Comparison of ENCODE assay signal across 19 cellular contexts in the genomic region with DNA sequence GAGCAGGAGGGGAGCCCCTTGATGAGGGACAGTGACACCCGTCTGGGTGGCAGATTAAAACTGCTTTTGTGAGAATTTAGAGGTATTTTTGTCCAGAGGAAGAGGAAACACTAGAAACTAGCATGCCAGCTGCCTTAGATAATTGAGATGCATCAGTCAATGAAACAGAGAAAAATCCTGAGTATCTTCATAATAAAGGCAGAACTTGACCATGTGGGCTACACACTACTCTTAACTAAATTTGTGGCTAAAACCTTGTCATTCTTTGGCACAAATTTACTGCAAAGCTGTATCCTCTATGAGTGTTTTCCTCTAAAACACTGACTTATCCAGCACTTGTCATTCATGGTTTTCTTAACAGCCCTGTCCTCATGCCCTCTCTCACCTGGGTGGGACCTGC.
DNase-seq lines count a peak whose midpoint lies in the region; ATAC-seq and TF ChIP-seq lines count a peak whose summit lies in the region.
"Had no signal": no experiment of that assay in that cellular context is flagged by ENCODE, and none has a peak within 500 bp of the region (broad histone marks: within the 10 kb centered on the region; RNA-seq: fewer than 3 reads in every experiment).

No MANE protein-coding gene starts in this region.

- DNase-seq in left ventricle myocardium inferior (no peak), Right ventricle myocardium inferior (ENCODE audit: missing footprints) (no peak), body of pancreas (no peak), vagina (ENCODE audit: extremely low spot score in 2 of 2) (no peak), NCI-H774 (lab: John Stamatoyannopoulos, UW) (no peak), anterior cingulate cortex (lab: John Stamatoyannopoulos, UW) (no peak), NCI-H2196 (lab: John Stamatoyannopoulos, UW; ENCODE audit: unreplicated experiment) (no peak)
- DNase-seq: colonic mucosa, H9, NCI-H1417 treated with DMSO at 0.1 percent for 48 hours, NCI-H524, WERI-Rb-1 had no signal

- no peak overlapping the region for H3K4me3 Mint-ChIP-seq in nephron
- H3K4me3 Mint-ChIP-seq: activated naive CD8-positive, alpha-beta T cell; activated T-helper 17 cell treated with anti-CD3 and anti-CD28 coated beads, Interleukin-2, amount 50 U/mL, for 72 hours; H9; T-helper 2 cell treated with Interferon-gamma antibody and Interleukin-4, amounts not matched to agents 5 μg/mL and 100 μg/mL, for 36 hours had no signal

- intact Hi-C loops in left ventricle myocardium inferior (cut with micrococcal nuclease) (loop anchor here (5.0 kb wide), 1 partner anchor 309 kb away; no protein-coding TSS in a partner anchor), Right ventricle myocardium inferior (cut with DNase I) (loop anchor here (1.0 to 5.0 kb wide), 4 partner anchors 60 to 310 kb away; no protein-coding TSS in a partner anchor), body of pancreas (cut with DNase I) (no loop called here), vagina (cut with DNase I) (loop anchor here (2.0 kb wide), 1 partner anchor 310 kb away; no protein-coding TSS in a partner anchor)

- H3K36me3 Mint-ChIP-seq in nephron (ENCODE audit: low read depth) = peaks cover 23% of the 10 kb centered on the region
- H3K36me3 Mint-ChIP-seq: activated naive CD8-positive, alpha-beta T cell had no signal

- H3K27ac ChIP-seq in left ventricle myocardium inferior (replicated peaks) (peak overlapping the region; percentile 87), body of pancreas (peak overlapping the region; percentile 18 to 77 (median 66)), vagina (peak overlapping the region; percentile 25)
- H3K27ac ChIP-seq: colonic mucosa, neutrophil, SK-N-MC, upper lobe of left lung, WERI-Rb-1 had no signal

- H3K4me1 ChIP-seq in left ventricle myocardium inferior (peaks cover 47% of the 10 kb centered on the region), body of pancreas (peaks cover 22% of the 10 kb centered on the region), vagina (peaks cover 28% of the 10 kb centered on the region)
- H3K4me1 ChIP-seq: colonic mucosa had no signal

- H3K9me3 Mint-ChIP-seq in nephron = no peaks in the 10 kb centered on the region
- H3K9me3 Mint-ChIP-seq: activated T-helper 17 cell treated with anti-CD3 and anti-CD28 coated beads, Interleukin-2, amount 50 U/mL, for 72 hours; H9; T-helper 2 cell treated with Interferon-gamma antibody and Interleukin-4, amounts not matched to agents 5 μg/mL and 100 μg/mL, for 36 hours had no signal

- TF ChIP-seq POLR2A in body of pancreas (IDR thresholded peaks at IDR 0.05) = no peak
- no peak for TF ChIP-seq POLR2A in vagina (IDR thresholded peaks at IDR 0.05)

- H3K27me3 ChIP-seq in left ventricle myocardium inferior (ENCODE audit: low read depth) (no peaks in the 10 kb centered on the region), body of pancreas (no peaks in the 10 kb centered on the region), vagina (no peaks in the 10 kb centered on the region)
- H3K27me3 ChIP-seq: colonic mucosa, upper lobe of left lung had no signal

- H3K9me3 ChIP-seq in left ventricle myocardium inferior (replicated peaks) (no peaks in the 10 kb centered on the region), body of pancreas (no peaks in the 10 kb centered on the region), vagina (no peaks in the 10 kb centered on the region)
- H3K9me3 ChIP-seq: colonic mucosa, neutrophil, upper lobe of left lung had no signal

- peaks cover 48% of the 10 kb centered on the region for H3K4me1 Mint-ChIP-seq in nephron
- H3K4me1 Mint-ChIP-seq: activated T-helper 17 cell treated with anti-CD3 and anti-CD28 coated beads, Interleukin-2, amount 50 U/mL, for 72 hours had no signal

- no peak overlapping the region for H3K4me3 ChIP-seq in left ventricle myocardium inferior
- no peak overlapping the region for H3K4me3 ChIP-seq in body of pancreas
- H3K4me3 ChIP-seq in vagina = no peak overlapping the region
- H3K4me3 ChIP-seq: colonic mucosa, SK-N-MC, upper lobe of left lung had no signal

- WGBS in body of pancreas, 2 donors = 65 to 68% methylated on average over 1 of the region's 1 CpG

- H3K27me3 Mint-ChIP-seq in nephron (ENCODE audit: low read depth) = no peaks in the 10 kb centered on the region
- H3K27me3 Mint-ChIP-seq: activated naive CD8-positive, alpha-beta T cell had no signal

- H3K27ac Mint-ChIP-seq in nephron = peak overlapping the region; percentile 59 to 80 (median 71)
- H3K27ac Mint-ChIP-seq: activated naive CD8-positive, alpha-beta T cell; activated T-helper 17 cell treated with anti-CD3 and anti-CD28 coated beads, Interleukin-2, amount 50 U/mL, for 72 hours; T-helper 2 cell treated with Interferon-gamma antibody and Interleukin-4, amounts not matched to agents 5 μg/mL and 100 μg/mL, for 36 hours had no signal

- H3K36me3 ChIP-seq in left ventricle myocardium inferior = peaks cover 8% of the 10 kb centered on the region
- no peaks in the 10 kb centered on the region for H3K36me3 ChIP-seq in body of pancreas (replicated peaks in 1 of 2; ENCODE audit: insufficient read depth in 1 of 2, low read depth in 2 of 2)
- H3K36me3 ChIP-seq in vagina = peaks cover 0 to 4% of the 10 kb centered on the region in 2 donors
- H3K36me3 ChIP-seq: colonic mucosa, neutrophil, upper lobe of left lung, WERI-Rb-1 had no signal

- ATAC-seq in Right ventricle myocardium inferior (no peak), body of pancreas (no peak)
- ATAC-seq: activated T-helper 17 cell treated with anti-CD3 and anti-CD28 coated beads, Interleukin-2, amount 50 U/mL, for 72 hours had no signal

- TF ChIP-seq CTCF in left ventricle myocardium inferior (IDR thresholded peaks at IDR 0.05; ENCODE audit: borderline replicate concordance) (no peak), body of pancreas (IDR thresholded peaks at IDR 0.05) (no peak), nephron (IDR thresholded peaks at IDR 0.05; ENCODE audit: unreplicated experiment in 3 of 3) (no peak), vagina (IDR thresholded peaks at IDR 0.05) (no peak)

Comparison
In these comparisons a context has a peak if more than half of its experiments do, and no peak if none do; other contexts are left out.
1. H3K27ac ChIP-seq: peak in every context shown above with its lines; median percentile 87 in left ventricle myocardium inferior; 66 in body of pancreas; 25 in vagina.